8 cellular contexts compared by ENCODE assay signal in the genomic region with DNA sequence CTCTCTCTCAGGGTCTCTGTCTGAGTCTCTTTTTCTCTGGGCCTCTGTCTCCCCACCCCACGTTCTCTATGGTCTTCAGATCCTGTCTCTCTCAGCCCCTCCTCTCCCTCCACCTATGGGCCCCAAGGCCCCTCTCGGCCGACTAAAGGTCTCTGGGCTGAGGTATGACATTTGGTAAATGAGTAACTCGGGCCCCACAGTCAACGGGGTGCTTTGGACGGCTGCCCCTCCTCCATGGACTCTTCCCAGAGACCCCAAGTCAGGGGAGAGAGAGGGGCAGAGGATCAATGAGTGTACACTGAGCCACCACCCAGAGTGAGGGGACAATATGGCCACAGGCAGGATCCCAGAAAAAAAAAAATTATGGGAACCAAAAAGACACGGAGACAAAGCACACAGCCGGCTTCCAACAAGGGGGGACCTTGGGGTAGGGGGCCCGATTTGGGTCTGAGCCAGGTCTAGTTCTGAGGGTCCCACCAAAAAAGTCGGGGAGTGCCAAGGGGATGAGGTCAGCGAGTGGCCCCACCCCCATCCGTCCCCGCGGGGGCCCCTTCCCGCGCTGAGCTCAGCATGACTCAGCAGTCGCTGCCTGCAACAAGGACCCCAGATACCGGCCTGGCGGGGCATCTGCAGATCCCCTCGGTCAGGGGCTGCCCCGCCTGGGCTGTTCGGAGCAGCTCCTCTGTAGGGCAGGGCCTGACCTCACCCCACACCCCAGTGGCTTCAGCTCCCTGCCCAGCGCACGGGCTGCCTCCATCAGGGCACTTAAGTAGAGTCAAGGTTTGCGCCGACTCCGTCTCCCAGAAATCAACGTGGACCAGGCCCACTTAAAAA. TPM values are rescaled to one million over a fixed set of nuclear protein-coding genes. Genes with fewer than 3 reads are reported as not detected.
A peak's percentile ranks its signal among the peaks of the same experiment; 100 is the strongest.
DNase-seq lines count a peak whose midpoint lies in the region; ATAC-seq and TF ChIP-seq lines count a peak whose summit lies in the region.

No MANE protein-coding gene starts in this region.

- no peaks in the 10 kb centered on the region for H3K9me3 ChIP-seq in mucosa of descending colon

- H3K4me3 ChIP-seq in epithelial cell of proximal tubule (ENCODE audit: low read depth, low read length) (peak overlapping the region; percentile 51), mucosa of descending colon (no peak overlapping the region)

- intact Hi-C loops in mucosa of descending colon (cut with DNase I, micrococcal nuclease), result loop anchor here in 1 of 2 donors (10.0 kb wide), 1 partner anchor 89 kb away; a partner anchor contains a TSS

- DNase-seq in NCI-H146 (lab: John Stamatoyannopoulos, UW) (peak; percentile 22), NCI-H146 treated with DMSO at 0.1 percent for 48 hours (lab: John Stamatoyannopoulos, UW; ENCODE audit: unreplicated experiment) (no peak), NCI-H460 (ENCODE audit: extremely low read depth, low read depth) (peak; percentile 65), activated T-cell treated with anti-CD3 and anti-CD28 coated beads for 24 hours (ENCODE audit: low read depth) (peak; percentile 60), epithelial cell of proximal tubule (ENCODE audit: low read depth) (no peak), mucosa of descending colon (peak; percentile 83 to 92 (median 88)), NCI-H510A (lab: John Stamatoyannopoulos, UW) (no peak)
- DNase-seq in stimulated activated CD8-positive, alpha-beta memory T cell treated with anti-CD3 and anti-CD28 coated beads, Interleukin-4, amount 100 ng/mL, for 48 hours, result peak; percentile 87

- peaks cover 49% of the 10 kb centered on the region for H3K4me1 ChIP-seq in mucosa of descending colon (ENCODE audit: low read depth)

- no peak for TF ChIP-seq CTCF in epithelial cell of proximal tubule (conservative IDR thresholded peaks at IDR 0.05; ENCODE audit: low read depth, low read length)
- TF ChIP-seq CTCF in mucosa of descending colon (IDR thresholded peaks at IDR 0.05), result no peak

- ATAC-seq in mucosa of descending colon, result peak; percentile 32

- no peaks in the 10 kb centered on the region for H3K36me3 ChIP-seq in mucosa of descending colon (ENCODE audit: low read depth)

RNA-seq across cellular contexts. Expression of a gene that starts 1.5 kb away (rescaled TPM):
- 10,502 and 11,625 TPM in 2 replicates for total RNA-seq in NCI-H460 (2014; rRNA removed; shearing (Covaris generic))
- 7,242 and 8,542 TPM in 2 replicates for polyA plus RNA-seq in NCI-H460 (2014; cell fraction: nucleus; rRNA removed)
- 1,293 and 2,420 TPM in 2 replicates for total RNA-seq in epithelial cell of proximal tubule
- 1,000 to 10,000 TPM; 1,659 to 1,792 (median 1,691) TPM for total RNA-seq in mucosa of descending colon

RNA-seq across cellular contexts. Expression of a gene that starts 8.9 kb away (rescaled TPM):
- 93.6 and 95.9 TPM in 2 replicates for total RNA-seq in NCI-H460 (2014; rRNA removed; shearing (Covaris generic))
- 82.6 and 96.7 TPM in 2 replicates for polyA plus RNA-seq in NCI-H460 (2014; cell fraction: nucleus; rRNA removed)
- 173 and 179 TPM in 2 replicates for total RNA-seq in epithelial cell of proximal tubule
- total RNA-seq in mucosa of descending colon, result 100 to 1,000 TPM in 2 of 3 donors, 10 to 100 TPM in 1; 90.2 to 128 (median 125) TPM

RNA-seq across cellular contexts. Expression of a gene that starts 29.5 kb away (rescaled TPM):
- total RNA-seq in NCI-H460 (2014; rRNA removed; shearing (Covaris generic)), result 17.5 and 19.8 TPM in 2 replicates
- polyA plus RNA-seq in NCI-H460 (2014; cell fraction: nucleus; rRNA removed), result 24.3 and 38.6 TPM in 2 replicates
- total RNA-seq in epithelial cell of proximal tubule (42.2 and 42.4 TPM in 2 replicates), mucosa of descending colon (10 to 100 TPM; 40.1 to 49.3 (median 40.2) TPM)

RNA-seq across cellular contexts. Expression of a gene that starts 30.1 kb away (rescaled TPM):
- total RNA-seq in NCI-H460 (2014; rRNA removed; shearing (Covaris generic)), result 0.55 TPM in 1 of 2 replicates, not detected in the other
- not detected in 2 replicates for polyA plus RNA-seq in NCI-H460 (2014; cell fraction: nucleus; rRNA removed)
- 0.07 and 0.35 TPM in 2 replicates for total RNA-seq in epithelial cell of proximal tubule
- under 1 TPM in 1 of 3 donors, not detected in 2; 0.52 TPM for total RNA-seq in mucosa of descending colon

RNA-seq across cellular contexts. Expression of a gene that starts 30.1 kb away (rescaled TPM):
- total RNA-seq in NCI-H460 (2014; rRNA removed; shearing (Covaris generic)), result 165 and 179 TPM in 2 replicates
- polyA plus RNA-seq in NCI-H460 (2014; cell fraction: nucleus; rRNA removed), result 288 and 321 TPM in 2 replicates
- total RNA-seq in epithelial cell of proximal tubule (212 and 389 TPM in 2 replicates), mucosa of descending colon (10 to 100 TPM; 47.4 to 68.8 (median 57.3) TPM)

Comparison
In these comparisons a context has a peak if more than half of its experiments do, and no peak if none do; other contexts are left out.
1. DNase-seq: peak in NCI-H146 (single experiment), NCI-H460 (single experiment), activated T-cell treated with anti-CD3 and anti-CD28 coated beads for 24 hours (single experiment), mucosa of descending colon (3 of 3) and stimulated activated CD8-positive, alpha-beta memory T cell treated with anti-CD3 and anti-CD28 coated beads, Interleukin-4, amount 100 ng/mL, for 48 hours (single experiment); none in NCI-H146 treated with DMSO at 0.1 percent for 48 hours (single experiment), epithelial cell of proximal tubule (single experiment) and NCI-H510A (single experiment).